In genomic region chr9:98738741-98739140, GRCh38 we compare ENCODE assay signal across 30 cellular contexts. TPM values are rescaled to one million over a fixed set of nuclear protein-coding genes. Genes with fewer than 3 reads are reported as not detected.
"Had no signal": no experiment of that assay in that cellular context is flagged by ENCODE, and none has a peak within 500 bp of the region (broad histone marks: within the 10 kb centered on the region; RNA-seq: fewer than 3 reads in every experiment).

No MANE protein-coding gene starts in this region.

- ATAC-seq: stimulated activated effector memory CD8-positive, alpha-beta T cell treated with anti-CD3 and anti-CD28 coated beads, Interleukin-12 subunit alpha, Interleukin-12 subunit beta, amount 100 ng/mL, for 72 hours; stimulated activated memory B cell treated with anti-CD40 and anti-IgM and Interleukin-4, amounts not matched to agents 10 μg/mL and 1 μg/mL and 100 μg/mL, for 72 hours; stimulated activated naive B cell treated with anti-CD40 and anti-IgM and Interleukin-4, amounts not matched to agents 10 μg/mL and 1 μg/mL and 100 μg/mL, for 72 hours; stimulated activated naive CD8-positive, alpha-beta T cell treated with anti-CD3 and anti-CD28 coated beads, Interleukin-15, amount 100 ng/mL, for 72 hours; stimulated activated naive CD8-positive, alpha-beta T cell treated with anti-CD3 and anti-CD28 coated beads, Interleukin-15, Interleukin-2, amounts not matched to agents 100 U/mL and 50 U/mL, for 24 hours; upper lobe of right lung had no signal

- H3K27ac ChIP-seq: stomach, suprapubic skin, testis, thoracic aorta, thyroid gland, tibial artery, tibial nerve, transverse colon, upper lobe of left lung, upper lobe of right lung, uterus, vagina had no signal

- H3K4me1 ChIP-seq: stomach, suprapubic skin, testis, thyroid gland, tibial artery, tibial nerve, transverse colon, upper lobe of left lung, upper lobe of right lung, uterus, vagina had no signal

- FAIRE-seq: urothelium cell line had no signal

- H3K27me3 ChIP-seq: stomach, suprapubic skin, testis, thyroid gland, tibial artery, tibial nerve, transverse colon, upper lobe of left lung, upper lobe of right lung, uterus, vagina had no signal

- H3K27me3 Mint-ChIP-seq: stimulated activated memory B cell treated with anti-CD40 and anti-IgM and Interleukin-4, amounts not matched to agents 10 μg/mL and 1 μg/mL and 100 μg/mL, for 72 hours; stimulated activated naive B cell treated with anti-CD40 and anti-IgM and Interleukin-4, amounts not matched to agents 10 μg/mL and 1 μg/mL and 100 μg/mL, for 72 hours; stimulated activated naive CD8-positive, alpha-beta T cell treated with anti-CD3 and anti-CD28 coated beads, Interleukin-15, amount 100 ng/mL, for 72 hours; stimulated activated naive CD8-positive, alpha-beta T cell treated with anti-CD3 and anti-CD28 coated beads, Interleukin-15, Interleukin-2, amounts not matched to agents 100 ng/mL and 50 ng/mL, for 24 hours; type B pancreatic cell had no signal

- H3K4me3 Mint-ChIP-seq: stimulated activated effector memory CD8-positive, alpha-beta T cell treated with anti-CD3 and anti-CD28 coated beads, Interleukin-12 subunit alpha, Interleukin-12 subunit beta, amount 100 ng/mL, for 72 hours; stimulated activated memory B cell treated with anti-CD40 and anti-IgM and Interleukin-4, amounts not matched to agents 10 μg/mL and 1 μg/mL and 100 μg/mL, for 72 hours; stimulated activated naive B cell treated with anti-CD40 and anti-IgM and Interleukin-4, amounts not matched to agents 10 μg/mL and 1 μg/mL and 100 μg/mL, for 72 hours; stimulated activated naive CD8-positive, alpha-beta T cell treated with anti-CD3 and anti-CD28 coated beads, Interleukin-15, amount 100 ng/mL, for 72 hours; stimulated activated naive CD8-positive, alpha-beta T cell treated with anti-CD3 and anti-CD28 coated beads, Interleukin-15, Interleukin-2, amounts not matched to agents 100 ng/mL and 50 ng/mL, for 24 hours; type B pancreatic cell had no signal

- H3K4me1 Mint-ChIP-seq: stimulated activated effector memory CD8-positive, alpha-beta T cell treated with anti-CD3 and anti-CD28 coated beads, Interleukin-12 subunit alpha, Interleukin-12 subunit beta, amount 100 ng/mL, for 72 hours; stimulated activated memory B cell treated with anti-CD40 and anti-IgM and Interleukin-4, amounts not matched to agents 10 μg/mL and 1 μg/mL and 100 μg/mL, for 72 hours; stimulated activated naive B cell treated with anti-CD40 and anti-IgM and Interleukin-4, amounts not matched to agents 10 μg/mL and 1 μg/mL and 100 μg/mL, for 72 hours; stimulated activated naive CD8-positive, alpha-beta T cell treated with anti-CD3 and anti-CD28 coated beads, Interleukin-15, amount 100 ng/mL, for 72 hours had no signal

- H3K27ac Mint-ChIP-seq: stimulated activated effector memory CD8-positive, alpha-beta T cell treated with anti-CD3 and anti-CD28 coated beads, Interleukin-12 subunit alpha, Interleukin-12 subunit beta, amount 100 ng/mL, for 72 hours; stimulated activated memory B cell treated with anti-CD40 and anti-IgM and Interleukin-4, amounts not matched to agents 10 μg/mL and 1 μg/mL and 100 μg/mL, for 72 hours; stimulated activated naive B cell treated with anti-CD40 and anti-IgM and Interleukin-4, amounts not matched to agents 10 μg/mL and 1 μg/mL and 100 μg/mL, for 72 hours; stimulated activated naive CD8-positive, alpha-beta T cell treated with anti-CD3 and anti-CD28 coated beads, Interleukin-15, amount 100 ng/mL, for 72 hours; stimulated activated naive CD8-positive, alpha-beta T cell treated with anti-CD3 and anti-CD28 coated beads, Interleukin-15, Interleukin-2, amounts not matched to agents 100 ng/mL and 50 ng/mL, for 24 hours; type B pancreatic cell had no signal

- DNase-seq: stimulated activated CD4-positive, alpha-beta T cell treated with anti-CD3 and anti-CD28 coated beads, Interleukin-2, amount 100 ng/mL, for 48 hours; stimulated activated CD4-positive, alpha-beta T cell treated with anti-CD3 and anti-CD28 coated beads, Interleukin-4, amount 100 ng/mL, for 1 hour; stimulated activated CD4-positive, alpha-beta T cell treated with anti-CD3 and anti-CD28 coated beads, Interleukin-4, amount 100 ng/mL, for 24 hours; stimulated activated CD4-positive, alpha-beta T cell treated with anti-CD3 and anti-CD28 coated beads, Interleukin-4, amount 100 ng/mL, for 4 hours; stimulated activated CD8-positive, alpha-beta memory T cell treated with anti-CD3 and anti-CD28 coated beads, Interleukin-4, amount 100 ng/mL, for 48 hours; stimulated activated naive B cell treated with anti-CD40 and anti-IgM and Interleukin-4, amounts not matched to agents 10 μg/mL and 1 μg/mL and 100 μg/mL, for 72 hours; stimulated activated naive CD4-positive, alpha-beta T cell; stimulated activated naive CD4-positive, alpha-beta T cell treated with Interleukin-2 at 50 U/mL for 16 hours; stimulated activated naive CD8-positive, alpha-beta T cell treated with anti-CD3 and anti-CD28 coated beads, Interleukin-15, amount 100 ng/mL, for 72 hours; stimulated activated naive CD8-positive, alpha-beta T cell treated with anti-CD3 and anti-CD28 coated beads, Interleukin-15, Interleukin-2, amounts not matched to agents 100 U/mL and 50 U/mL, for 24 hours; stomach; substantia nigra; testis; thyroid gland; tibial artery; transverse colon; trophoblast cell; upper lobe of left lung; upper lobe of right lung; uterus had no signal

- H3K4me3 ChIP-seq: stomach, suprapubic skin, testis, thoracic aorta, thyroid gland, tibial artery, tibial nerve, transverse colon, upper lobe of left lung, upper lobe of right lung, uterus, vagina had no signal

- H3K36me3 ChIP-seq: uterus had no signal

- H3K9me3 ChIP-seq: suprapubic skin, testis, thoracic aorta, thyroid gland, upper lobe of left lung, upper lobe of right lung, uterus, vagina had no signal

RNA-seq across cellular contexts. Expression of gene GABBR2, which starts 30.0 kb away (rescaled TPM):
- total RNA-seq: subcutaneous adipose tissue, thoracic aorta, transverse colon, vagina had no signal
